Comparison of ENCODE assay signal across 8 cellular contexts in the genomic region with DNA sequence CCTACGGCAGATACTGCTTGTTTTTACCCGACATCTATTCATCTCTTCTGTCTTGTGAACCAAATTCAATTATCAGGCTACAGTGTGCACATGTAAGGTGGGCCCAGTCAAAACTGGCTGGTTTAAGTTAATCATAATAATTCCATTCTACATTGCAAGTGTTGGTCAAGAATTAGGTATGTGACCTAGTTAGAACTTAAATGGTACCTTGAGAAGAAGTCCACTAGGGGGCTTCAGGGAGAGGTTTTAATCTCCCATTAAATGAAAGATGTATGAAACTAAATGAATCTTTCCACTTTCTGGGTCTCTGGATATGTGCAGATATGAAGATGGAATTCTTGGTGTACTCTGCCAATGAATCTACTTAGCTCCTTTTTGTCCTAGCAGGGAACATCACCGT.
DNase-seq lines count a peak whose midpoint lies in the region; ATAC-seq, FAIRE-seq and TF ChIP-seq lines count a peak whose summit lies in the region.

No MANE protein-coding gene starts in this region.

- H3K36me3 Mint-ChIP-seq in T-helper 2 cell treated with Interferon-gamma antibody and Interleukin-4, amounts not matched to agents 5 μg/mL and 100 μg/mL, for 36 hours (ENCODE audit: low read depth) = no peaks in the 10 kb centered on the region

- WGBS in pancreas, 2 donors = 81 to 90% methylated on average over 3 of the region's 3 CpGs

- H3K27me3 Mint-ChIP-seq in T-helper 2 cell treated with Interferon-gamma antibody and Interleukin-4, amounts not matched to agents 5 μg/mL and 100 μg/mL, for 36 hours (ENCODE audit: low read depth) = peaks cover 3% of the 10 kb centered on the region

- peak in 3 of 4 donors; percentile 52 to 61 (median 55) for ATAC-seq in pancreas
- ATAC-seq in GM18858 (IDR thresholded peaks at IDR 0.05; ENCODE audit: unreplicated experiment) = no peak

- no peaks in the 10 kb centered on the region for H3K27me3 ChIP-seq in pancreas

- H3K4me3 ChIP-seq in choroid plexus epithelial cell (ENCODE audit: low read depth, low read length) (no peak overlapping the region), pancreas (no peak overlapping the region)

- H3K4me1 ChIP-seq in pancreas = no peaks in the 10 kb centered on the region

- H3K27ac ChIP-seq in pancreas = no peak overlapping the region

- FAIRE-seq in pancreas (lab: Jason Lieb, UNC) = no peak

- H3K36me3 ChIP-seq in pancreas = no peaks in the 10 kb centered on the region

- TF ChIP-seq CTCF in LNCAP (IDR thresholded peaks at IDR 0.05) = peak; percentile 44; the same call in 1 of the 2 replicates
- TF ChIP-seq CTCF in choroid plexus epithelial cell (conservative IDR thresholded peaks at IDR 0.05; ENCODE audit: low read depth, low read length) = peak; percentile 58
- TF ChIP-seq CTCF in pancreas (IDR thresholded peaks at IDR 0.05) = peak in 2 of 4 donors; percentile 11 to 27

- H3K27ac Mint-ChIP-seq in T-helper 2 cell treated with Interferon-gamma antibody and Interleukin-4, amounts not matched to agents 5 μg/mL and 100 μg/mL, for 36 hours = no peak overlapping the region

- intact Hi-C loops in pancreas (cut with DNase I) = no loop called here

- H3K4me3 Mint-ChIP-seq in T-helper 2 cell treated with Interferon-gamma antibody and Interleukin-4, amounts not matched to agents 5 μg/mL and 100 μg/mL, for 36 hours = no peak overlapping the region

- DNase-seq in EL = peak; percentile 49
- peak; percentile 77 for DNase-seq in choroid plexus epithelial cell (ENCODE audit: low read depth)
- DNase-seq in pancreas = no peak
- DNase-seq in activated CD4-positive, alpha-beta T cell treated with anti-CD3 and anti-CD28 coated beads, Interleukin-2, amount 50 U/mL, for 1 hour = no peak
- no peak for DNase-seq in T-helper 2 cell treated with Interferon-gamma antibody and Interleukin-4, amounts not matched to agents 5 μg/mL and 100 μg/mL, for 36 hours (ENCODE audit: low spot score)
- DNase-seq in T-helper 9 cell = no peak

- no peaks in the 10 kb centered on the region for H3K9me3 Mint-ChIP-seq in T-helper 2 cell treated with Interferon-gamma antibody and Interleukin-4, amounts not matched to agents 5 μg/mL and 100 μg/mL, for 36 hours

- H3K4me1 Mint-ChIP-seq in T-helper 2 cell treated with Interferon-gamma antibody and Interleukin-4, amounts not matched to agents 5 μg/mL and 100 μg/mL, for 36 hours (ENCODE audit: low read depth) = no peaks in the 10 kb centered on the region

- H3K9me3 ChIP-seq in pancreas = no peaks in the 10 kb centered on the region

Comparison
In these comparisons a context has a peak if more than half of its experiments do, and no peak if none do; other contexts are left out.
1. DNase-seq: peak in EL (single experiment) and choroid plexus epithelial cell (single experiment); none in pancreas (0 of 6), activated CD4-positive, alpha-beta T cell treated with anti-CD3 and anti-CD28 coated beads, Interleukin-2, amount 50 U/mL, for 1 hour (single experiment), T-helper 2 cell treated with Interferon-gamma antibody and Interleukin-4, amounts not matched to agents 5 μg/mL and 100 μg/mL, for 36 hours (single experiment) and T-helper 9 cell (single experiment).